ENCODE assay signal across 8 cellular contexts in genomic region chr11:119533931-119534694, GRCh38.
DNase-seq lines count a peak whose midpoint lies in the region; FAIRE-seq lines count a peak whose summit lies in the region.

No MANE protein-coding gene starts in this region.

- FAIRE-seq in urothelium cell line (lab: Jason Lieb, UNC) = no peak

- peak; percentile 40 for DNase-seq in NCI-H1694 (lab: John Stamatoyannopoulos, UW)
- no peak for DNase-seq in NCI-H1694 treated with DMSO at 0.1 percent for 48 hours (lab: John Stamatoyannopoulos, UW)
- peak; percentile 54 to 55 for DNase-seq in Kasumi-1 (lab: John Stamatoyannopoulos, UW)
- DNase-seq in RPMI7951 (ENCODE audit: low read depth) = peak; percentile 59
- DNase-seq in activated effector memory CD4-positive, alpha-beta T cell treated with Interleukin-2 at 50 U/mL for 16 hours = peak; percentile 17
- peak; percentile 57 for DNase-seq in germinal center (ENCODE audit: low spot score)
- peak; percentile 78 for DNase-seq in occipital lobe (lab: John Stamatoyannopoulos, UW)
- peak; percentile 67 for DNase-seq in urothelium cell line (ENCODE audit: low spot score)
